Comparison of ENCODE assay signal across 8 cellular contexts in genomic region chr15:75349851-75350588, GRCh38. TPM values are rescaled to one million over a fixed set of nuclear protein-coding genes. Genes with fewer than 3 reads are reported as not detected.
DNase-seq lines count a peak whose midpoint lies in the region; ATAC-seq lines count a peak whose summit lies in the region.

No MANE protein-coding gene starts in this region.

- DNase-seq in CD1c-positive myeloid dendritic cell (ENCODE audit: extremely low spot score) (peak; percentile 64), iPS-NIHi11 (ENCODE audit: low spot score) (peak; percentile 4), LoVo (ENCODE audit: low spot score) (no peak), NCI-H748 (lab: John Stamatoyannopoulos, UW; ENCODE audit: unreplicated experiment) (no peak)
- peak; percentile 89 for DNase-seq in activated CD4-positive, alpha-beta T cell treated with anti-CD3 and anti-CD28 coated beads, Interleukin-2, amount 10 ng/mL, durations not matched to agents 7 days and 5 days

- H3K27ac ChIP-seq in thymus (ENCODE audit: low read depth), result peak overlapping the region; percentile 70

- POLR2A ChIA-PET in activated CD4-positive, alpha-beta T cell treated with anti-CD3 and anti-CD28 coated beads, Interleukin-2, amount 10 ng/mL, durations not matched to agents 7 days and 5 days (lab: Charles Lee), result interaction anchor here (0.5 kb wide), 1 partner anchor 327 kb away, joined by 3 read pairs; no protein-coding TSS in a partner anchor

- H3K4me3 ChIP-seq in thymus (ENCODE audit: low read length), result no peak overlapping the region

- peaks cover 35% of the 10 kb centered on the region for H3K4me1 Mint-ChIP-seq in activated CD4-positive, alpha-beta T cell treated with anti-CD3 and anti-CD28 coated beads, Interleukin-2, amount 10 ng/mL, durations not matched to agents 7 days and 5 days

- peaks cover 25% of the 10 kb centered on the region for H3K27me3 Mint-ChIP-seq in activated CD4-positive, alpha-beta T cell treated with anti-CD3 and anti-CD28 coated beads, Interleukin-2, amount 10 ng/mL, durations not matched to agents 7 days and 5 days

- H3K9me3 Mint-ChIP-seq in activated CD4-positive, alpha-beta T cell treated with anti-CD3 and anti-CD28 coated beads, Interleukin-2, amount 10 ng/mL, durations not matched to agents 7 days and 5 days, result peaks cover 14% of the 10 kb centered on the region

- H3K9me3 ChIP-seq in thymus (ENCODE audit: control insufficient read depth), result peaks cover 3% of the 10 kb centered on the region

- peaks cover 36% of the 10 kb centered on the region for H3K36me3 Mint-ChIP-seq in activated CD4-positive, alpha-beta T cell treated with anti-CD3 and anti-CD28 coated beads, Interleukin-2, amount 10 ng/mL, durations not matched to agents 7 days and 5 days (ENCODE audit: low read depth)

- peak overlapping the region; percentile 97 for H3K27ac Mint-ChIP-seq in activated CD4-positive, alpha-beta T cell treated with anti-CD3 and anti-CD28 coated beads, Interleukin-2, amount 10 ng/mL, durations not matched to agents 7 days and 5 days

- H3K4me1 ChIP-seq in thymus (ENCODE audit: control insufficient read depth, insufficient read depth, low read length), result peaks cover 25% of the 10 kb centered on the region

- H3K27me3 ChIP-seq in thymus (ENCODE audit: control insufficient read depth, insufficient read depth), result no peaks in the 10 kb centered on the region

- CTCF ChIA-PET in activated CD4-positive, alpha-beta T cell treated with anti-CD3 and anti-CD28 coated beads, Interleukin-2, amount 10 ng/mL, durations not matched to agents 7 days and 5 days (lab: Charles Lee), result interaction anchor here (1.3 to 1.9 kb wide), 2 partner anchors 10 to 18 kb away, joined by 3 to 7 read pairs; partner anchors contain the start of gene MAN2C1

- peaks cover 10% of the 10 kb centered on the region for H3K36me3 ChIP-seq in thymus (ENCODE audit: control insufficient read depth, insufficient read depth)

- peak; percentile 38 for ATAC-seq in HG03354 (IDR thresholded peaks at IDR 0.05; ENCODE audit: poor library complexity, severe bottlenecking, unreplicated experiment)
- no peak for ATAC-seq in GM18498 (IDR thresholded peaks at IDR 0.05; ENCODE audit: unreplicated experiment)

- WGBS in thymus, result 38% methylated on average over 9 of the region's 9 CpGs

- H3K4me3 Mint-ChIP-seq in activated CD4-positive, alpha-beta T cell treated with anti-CD3 and anti-CD28 coated beads, Interleukin-2, amount 10 ng/mL, durations not matched to agents 7 days and 5 days, result peak overlapping the region; percentile 62

RNA-seq across cellular contexts. Expression of gene NEIL1, which starts 3.2 kb away (rescaled TPM):
- total RNA-seq in activated CD4-positive, alpha-beta T cell treated with anti-CD3 and anti-CD28 coated beads, Interleukin-2, amount 10 ng/mL, durations not matched to agents 7 days and 5 days, result 1 to 10 TPM; 2.2 to 2.7 TPM
- 77.9 TPM for polyA plus RNA-seq in thymus

RNA-seq across cellular contexts. Expression of gene COMMD4, which starts 14.2 kb away (rescaled TPM):
- 10 to 100 TPM; 72.2 to 97.4 TPM for total RNA-seq in activated CD4-positive, alpha-beta T cell treated with anti-CD3 and anti-CD28 coated beads, Interleukin-2, amount 10 ng/mL, durations not matched to agents 7 days and 5 days
- 99.0 TPM for polyA plus RNA-seq in thymus

RNA-seq across cellular contexts. Expression of gene MAN2C1, which starts 18.4 kb away (rescaled TPM):
- 100 to 1,000 TPM; 151 to 205 TPM for total RNA-seq in activated CD4-positive, alpha-beta T cell treated with anti-CD3 and anti-CD28 coated beads, Interleukin-2, amount 10 ng/mL, durations not matched to agents 7 days and 5 days
- polyA plus RNA-seq in thymus, result 280 TPM

Comparison
In these comparisons a context has a peak if more than half of its experiments do, and no peak if none do; other contexts are left out.
1. DNase-seq: peak in CD1c-positive myeloid dendritic cell (single experiment), activated CD4-positive, alpha-beta T cell treated with anti-CD3 and anti-CD28 coated beads, Interleukin-2, amount 10 ng/mL, durations not matched to agents 7 days and 5 days (single experiment) and iPS-NIHi11 (single experiment); none in LoVo (single experiment) and NCI-H748 (single experiment).